1 cellular context compared by ENCODE assay signal in the genomic region with DNA sequence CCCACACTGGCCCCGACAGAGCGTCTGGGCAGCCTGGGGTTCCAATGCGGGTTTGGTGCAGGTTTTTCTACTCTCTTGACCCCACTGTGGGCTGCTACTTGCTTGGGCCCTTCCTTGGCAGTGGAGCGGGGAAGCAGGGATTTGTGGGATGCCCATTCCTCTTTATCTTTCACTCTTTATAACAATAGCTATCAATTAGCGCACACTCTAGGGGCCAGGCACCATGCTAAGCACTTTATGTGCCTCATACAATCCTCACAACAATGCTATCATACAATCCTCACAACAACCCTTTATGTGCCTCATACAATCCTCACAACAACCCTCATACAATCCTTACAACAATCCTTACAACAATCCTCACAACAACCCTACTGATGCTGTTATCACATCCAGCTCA.
TF ChIP-seq lines count a peak whose summit lies in the region.

No MANE protein-coding gene starts in this region.

TF ChIP-seq in GM23338, 12 proteins besides CTCF, POLR2A, EP300 and RAD21 (continued from another document):
- TF ChIP-seq, protein P1, sequence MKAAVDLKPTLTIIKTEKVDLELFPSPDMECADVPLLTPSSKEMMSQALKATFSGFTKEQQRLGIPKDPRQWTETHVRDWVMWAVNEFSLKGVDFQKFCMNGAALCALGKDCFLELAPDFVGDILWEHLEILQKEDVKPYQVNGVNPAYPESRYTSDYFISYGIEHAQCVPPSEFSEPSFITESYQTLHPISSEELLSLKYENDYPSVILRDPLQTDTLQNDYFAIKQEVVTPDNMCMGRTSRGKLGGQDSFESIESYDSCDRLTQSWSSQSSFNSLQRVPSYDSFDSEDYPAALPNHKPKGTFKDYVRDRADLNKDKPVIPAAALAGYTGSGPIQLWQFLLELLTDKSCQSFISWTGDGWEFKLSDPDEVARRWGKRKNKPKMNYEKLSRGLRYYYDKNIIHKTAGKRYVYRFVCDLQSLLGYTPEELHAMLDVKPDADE (IDR thresholded peaks at IDR 0.05) = no peak
